22 cellular contexts compared by ENCODE assay signal in the genomic region with DNA sequence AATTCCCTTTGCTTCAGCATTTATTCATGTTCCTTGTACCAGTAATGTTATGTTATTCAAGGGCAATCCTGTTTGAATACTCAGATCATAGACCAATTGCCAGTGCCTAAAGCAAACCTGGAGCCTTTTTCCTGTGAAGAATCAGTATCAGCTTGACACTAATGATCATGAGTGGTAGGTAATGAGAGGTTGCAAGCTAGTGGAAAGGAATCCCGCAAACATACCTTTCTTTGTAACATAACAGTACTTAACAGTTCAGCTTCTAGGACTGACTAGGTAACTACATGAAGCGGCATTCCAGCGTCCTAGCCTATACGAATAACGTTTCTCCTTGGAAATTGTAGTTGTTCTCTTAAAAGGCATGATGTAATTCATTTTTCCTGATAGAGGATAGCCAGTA.
DNase-seq lines count a peak whose midpoint lies in the region; ATAC-seq and TF ChIP-seq lines count a peak whose summit lies in the region.
"Had no signal": no experiment of that assay in that cellular context is flagged by ENCODE, and none has a peak within 500 bp of the region (broad histone marks: within the 10 kb centered on the region; RNA-seq: fewer than 3 reads in every experiment).

No MANE protein-coding gene starts in this region.

- H3K4me1 ChIP-seq in OCI-LY3 (ENCODE audit: low read length) = peaks cover 59% of the 10 kb centered on the region
- peaks cover 0 to 3% of the 10 kb centered on the region in 2 donors for H3K4me1 ChIP-seq in aorta (ENCODE audit: control insufficient read depth in 1 of 2, insufficient read depth in 2 of 2, low read length in 2 of 2)
- peaks cover 0 to 56% (median 17%) of the 10 kb centered on the region in 4 donors for H3K4me1 ChIP-seq in tibial nerve

- H3K27me3 Mint-ChIP-seq in activated T-cell treated with anti-CD3 and anti-CD28 coated beads, Interleukin-2, amount 50 U/mL, for 72 hours (ENCODE audit: low read depth) = no peaks in the 10 kb centered on the region
- H3K27me3 Mint-ChIP-seq: activated CD8-positive, alpha-beta T cell treated with anti-CD3 and anti-CD28 coated beads for 36 hours; activated naive CD4-positive, alpha-beta T cell treated with anti-CD3 and anti-CD28 coated beads, Interleukin-2, amount 50 U/mL, for 24 hours; CD4-positive, alpha-beta T cell; naive thymus-derived CD4-positive, alpha-beta T cell had no signal

- peaks cover 0 to 3% of the 10 kb centered on the region in 2 donors for H3K36me3 Mint-ChIP-seq in activated T-cell treated with anti-CD3 and anti-CD28 coated beads, Interleukin-2, amount 50 U/mL, for 72 hours (ENCODE audit: insufficient read depth in 2 of 2)

- H3K27ac Mint-ChIP-seq in activated T-cell treated with anti-CD3 and anti-CD28 coated beads, Interleukin-2, amount 50 U/mL, for 72 hours = peak overlapping the region; percentile 50

- H3K9me3 ChIP-seq in OCI-LY3 (ENCODE audit: insufficient read depth, low read length) (no peaks in the 10 kb centered on the region), aorta (ENCODE audit: control insufficient read depth, low read length) (no peaks in the 10 kb centered on the region), tibial nerve (no peaks in the 10 kb centered on the region)
- H3K9me3 ChIP-seq: ascending aorta, pancreas had no signal

- TF ChIP-seq EP300 in tibial nerve (IDR thresholded peaks at IDR 0.05) = no peak

- TF ChIP-seq POLR2A in tibial nerve (IDR thresholded peaks at IDR 0.05) = no peak

- 95% methylated on average over 5 of the region's 5 CpGs for WGBS in aorta, 2 donors
- WGBS in tibial nerve, 2 donors = 94 to 95% methylated on average over 5 of the region's 5 CpGs

- H3K79me2 ChIP-seq in OCI-LY3 (ENCODE audit: low read length) = peaks cover 15% of the 10 kb centered on the region

- H3K27me3 ChIP-seq in OCI-LY3 (ENCODE audit: low read depth, low read length) = no peaks in the 10 kb centered on the region
- H3K27me3 ChIP-seq in aorta (ENCODE audit: control insufficient read depth in 1 of 2, insufficient read depth in 2 of 2, low read length in 1 of 2) = no peaks in the 10 kb centered on the region
- no peaks in the 10 kb centered on the region for H3K27me3 ChIP-seq in tibial nerve
- H3K27me3 ChIP-seq: ascending aorta, foreskin keratinocyte, hepatocyte, pancreas had no signal

- TF ChIP-seq CTCF in OCI-LY3 (IDR thresholded peaks at IDR 0.05; ENCODE audit: low read depth, low read length) (no peak), tibial nerve (IDR thresholded peaks at IDR 0.05) (no peak)

- H3K4me3 Mint-ChIP-seq in activated T-cell treated with anti-CD3 and anti-CD28 coated beads, Interleukin-2, amount 50 U/mL, for 72 hours = peak overlapping the region; percentile 40 to 62

- H3K9me3 Mint-ChIP-seq in activated T-cell treated with anti-CD3 and anti-CD28 coated beads, Interleukin-2, amount 50 U/mL, for 72 hours = no peaks in the 10 kb centered on the region
- H3K9me3 Mint-ChIP-seq: activated CD8-positive, alpha-beta T cell treated with anti-CD3 and anti-CD28 coated beads for 36 hours; activated naive CD4-positive, alpha-beta T cell treated with anti-CD3 and anti-CD28 coated beads, Interleukin-2, amount 50 U/mL, for 24 hours; CD4-positive, alpha-beta T cell; naive thymus-derived CD4-positive, alpha-beta T cell had no signal

- intact Hi-C loops in aorta (cut with DNase I) = no loop called here

- H3K27ac ChIP-seq in OCI-LY3 (ENCODE audit: low read length) = peak overlapping the region; percentile 72
- no peak overlapping the region for H3K27ac ChIP-seq in aorta (ENCODE audit: low read depth in 1 of 2, low read length in 2 of 2)
- no peak overlapping the region for H3K27ac ChIP-seq in tibial nerve
- H3K27ac ChIP-seq: ascending aorta, epithelial cell of prostate, foreskin keratinocyte, pancreas had no signal

- H4K20me1 ChIP-seq in OCI-LY3 (ENCODE audit: insufficient read depth, low read length) = peaks cover 16% of the 10 kb centered on the region

- H3K9ac ChIP-seq in OCI-LY3 (ENCODE audit: low read length) = 0 out of 2 replicates have a peak overlapping the region, but pooled peaks have one; percentile 1

- no peak overlapping the region for H2AFZ ChIP-seq in OCI-LY3 (ENCODE audit: low read depth, low read length)
- H2AFZ ChIP-seq: hepatocyte had no signal

- ATAC-seq in activated T-cell treated with anti-CD3 and anti-CD28 coated beads, Interleukin-2, amount 50 U/mL, for 72 hours (replicated peaks in 1 of 2) = no peak
- no peak for ATAC-seq in aorta (ENCODE audit: low FRiP score)
- ATAC-seq: foreskin keratinocyte; naive thymus-derived CD4-positive, alpha-beta T cell; sciatic nerve had no signal

- H3K4me3 ChIP-seq in OCI-LY3 (ENCODE audit: low read length) (peak overlapping the region; percentile 28), aorta (ENCODE audit: low read length in 2 of 2) (no peak overlapping the region), tibial nerve (no peak overlapping the region)
- H3K4me3 ChIP-seq: ascending aorta, hepatocyte, pancreas had no signal

- H3K4me2 ChIP-seq in OCI-LY3 (ENCODE audit: low read length) = peak overlapping the region; percentile 68

- no peak for DNase-seq in activated T-cell treated with anti-CD3 and anti-CD28 coated beads, Interleukin-2, amount 50 U/mL, for 72 hours
- no peak for DNase-seq in activated T-cell treated with anti-CD3 and anti-CD28 coated beads, Interleukin-2, amount 50 U/mL, for 1 hour
- peak; percentile 38 for DNase-seq in kidney glomerular epithelial cell (lab: John Stamatoyannopoulos, UW)
- DNase-seq in aorta = no peak
- no peak for DNase-seq in NCI-H82 (lab: John Stamatoyannopoulos, UW)
- no peak for DNase-seq in tibial nerve (ENCODE audit: low spot score in 2 of 2)
- DNase-seq in DMS114 treated with DMSO at 0.1 percent for 48 hours (lab: John Stamatoyannopoulos, UW; ENCODE audit: unreplicated experiment) = no peak
- DNase-seq: activated CD8-positive, alpha-beta T cell treated with anti-CD3 and anti-CD28 coated beads for 36 hours; activated T-cell treated with anti-CD3 and anti-CD28 coated beads, Interleukin-2, amount 50 U/mL, for 48 hours; CD4-positive, alpha-beta T cell; foreskin keratinocyte; H7; naive thymus-derived CD4-positive, alpha-beta T cell; NCI-H1436; pancreas; stimulated activated CD4-positive, alpha-beta T cell treated with anti-CD3 and anti-CD28 coated beads, Interleukin-15, amount 100 ng/mL, for 24 hours had no signal

- H3K36me3 ChIP-seq in OCI-LY3 (replicated peaks; ENCODE audit: low read depth, low read length) (peaks cover 4% of the 10 kb centered on the region), aorta (ENCODE audit: control insufficient read depth in 1 of 2, insufficient read depth in 2 of 2, low read length in 1 of 2) (no peaks in the 10 kb centered on the region), tibial nerve (no peaks in the 10 kb centered on the region)
- H3K36me3 ChIP-seq: ascending aorta, pancreas had no signal

- peaks cover 55% of the 10 kb centered on the region for H3K4me1 Mint-ChIP-seq in activated T-cell treated with anti-CD3 and anti-CD28 coated beads, Interleukin-2, amount 50 U/mL, for 72 hours (ENCODE audit: low read depth)
